Comparison of ENCODE assay signal across 21 cellular contexts in genomic region chr2:162330881-162331280, GRCh38.
"Had no signal": no experiment of that assay in that cellular context is flagged by ENCODE, and none has a peak within 500 bp of the region (broad histone marks: within the 10 kb centered on the region; RNA-seq: fewer than 3 reads in every experiment).

No MANE protein-coding gene starts in this region.

- H3K36me3 Mint-ChIP-seq: naive thymus-derived CD4-positive, alpha-beta T cell had no signal

- H3K27me3 ChIP-seq: right lobe of liver, stomach, transverse colon had no signal

- H3K27ac ChIP-seq: psoas muscle, right lobe of liver, skin epidermis, stomach, thoracic aorta, transverse colon had no signal

- DNase-seq: effector memory CD8-positive, alpha-beta T cell; erythroblast; foreskin melanocyte; head of caudate nucleus; hippocampal formation; left colon; left ventricle myocardium superior; mesenchymal stem cell; midbrain; naive thymus-derived CD4-positive, alpha-beta T cell; nephron progenitor cell; psoas muscle; retina; right lobe of liver; stimulated activated naive CD4-positive, alpha-beta T cell; stomach; substantia nigra; transverse colon had no signal

- H3K9me3 Mint-ChIP-seq: effector memory CD8-positive, alpha-beta T cell; naive thymus-derived CD4-positive, alpha-beta T cell; nephron progenitor cell had no signal

- H3K4me3 Mint-ChIP-seq: effector memory CD8-positive, alpha-beta T cell; naive thymus-derived CD4-positive, alpha-beta T cell; nephron progenitor cell had no signal

- H3K4me1 Mint-ChIP-seq: nephron progenitor cell had no signal

- ATAC-seq: effector memory CD8-positive, alpha-beta T cell; left colon; left ventricle myocardium superior; naive thymus-derived CD4-positive, alpha-beta T cell; psoas muscle; right lobe of liver had no signal

- H3K27ac Mint-ChIP-seq: effector memory CD8-positive, alpha-beta T cell; naive thymus-derived CD4-positive, alpha-beta T cell; nephron progenitor cell had no signal

- H3K36me3 ChIP-seq: right lobe of liver, stomach, thoracic aorta, transverse colon had no signal

- H3K9me3 ChIP-seq: psoas muscle, right lobe of liver, stomach, thoracic aorta, transverse colon had no signal

- H3K27me3 Mint-ChIP-seq: effector memory CD8-positive, alpha-beta T cell; naive thymus-derived CD4-positive, alpha-beta T cell had no signal

- H3K4me3 ChIP-seq: lung, psoas muscle, right lobe of liver, skin epidermis, stomach, thoracic aorta, transverse colon had no signal

- H3K4me1 ChIP-seq: psoas muscle, right lobe of liver, stomach, transverse colon had no signal
